Comparison of ENCODE assay signal across 2 cellular contexts in the genomic region with DNA sequence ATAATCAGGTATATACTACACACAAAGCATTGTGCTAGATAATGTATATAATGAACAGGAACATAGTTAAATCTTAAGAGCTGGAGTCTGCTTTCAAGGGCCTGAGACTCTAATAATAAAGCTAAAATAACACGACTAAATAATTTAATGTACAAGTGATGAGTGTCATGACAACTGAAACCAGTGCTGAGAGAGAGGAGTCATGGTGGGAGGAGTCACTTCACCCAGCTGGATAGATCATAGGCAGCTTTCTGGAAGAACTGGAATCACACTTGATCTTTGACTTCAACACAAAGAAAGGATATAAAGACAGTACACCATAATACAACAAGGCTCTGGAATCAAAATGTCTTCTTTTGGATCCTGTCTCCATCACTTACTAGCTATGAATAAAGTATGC.
TF ChIP-seq lines count a peak whose summit lies in the region.

No MANE protein-coding gene starts in this region.

TF ChIP-seq in IMR-90, 13 proteins besides CTCF, POLR2A, EP300 and RAD21:
- no peak for TF ChIP-seq RCOR1 (IDR thresholded peaks at IDR 0.05; ENCODE audit: insufficient replicate concordance, low read length)
- no peak for TF ChIP-seq NFE2L2 (IDR thresholded peaks at IDR 0.05; ENCODE audit: low read depth, low read length)
- TF ChIP-seq CEBPB (IDR thresholded peaks at IDR 0.05; ENCODE audit: low read depth, low read length): no peak
- TF ChIP-seq FOS (IDR thresholded peaks at IDR 0.05; ENCODE audit: low read depth, low read length): no peak
- TF ChIP-seq CHD1 (IDR thresholded peaks at IDR 0.05; ENCODE audit: low read depth, low read length): no peak
- TF ChIP-seq MXI1 (IDR thresholded peaks at IDR 0.05; ENCODE audit: borderline replicate concordance, low read depth, low read length): no peak
- TF ChIP-seq, protein P1, sequence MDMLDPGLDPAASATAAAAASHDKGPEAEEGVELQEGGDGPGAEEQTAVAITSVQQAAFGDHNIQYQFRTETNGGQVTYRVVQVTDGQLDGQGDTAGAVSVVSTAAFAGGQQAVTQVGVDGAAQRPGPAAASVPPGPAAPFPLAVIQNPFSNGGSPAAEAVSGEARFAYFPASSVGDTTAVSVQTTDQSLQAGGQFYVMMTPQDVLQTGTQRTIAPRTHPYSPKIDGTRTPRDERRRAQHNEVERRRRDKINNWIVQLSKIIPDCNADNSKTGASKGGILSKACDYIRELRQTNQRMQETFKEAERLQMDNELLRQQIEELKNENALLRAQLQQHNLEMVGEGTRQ (IDR thresholded peaks at IDR 0.05; ENCODE audit: low read depth, low read length): no peak
- TF ChIP-seq, protein P2, sequence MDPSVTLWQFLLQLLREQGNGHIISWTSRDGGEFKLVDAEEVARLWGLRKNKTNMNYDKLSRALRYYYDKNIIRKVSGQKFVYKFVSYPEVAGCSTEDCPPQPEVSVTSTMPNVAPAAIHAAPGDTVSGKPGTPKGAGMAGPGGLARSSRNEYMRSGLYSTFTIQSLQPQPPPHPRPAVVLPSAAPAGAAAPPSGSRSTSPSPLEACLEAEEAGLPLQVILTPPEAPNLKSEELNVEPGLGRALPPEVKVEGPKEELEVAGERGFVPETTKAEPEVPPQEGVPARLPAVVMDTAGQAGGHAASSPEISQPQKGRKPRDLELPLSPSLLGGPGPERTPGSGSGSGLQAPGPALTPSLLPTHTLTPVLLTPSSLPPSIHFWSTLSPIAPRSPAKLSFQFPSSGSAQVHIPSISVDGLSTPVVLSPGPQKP (IDR thresholded peaks at IDR 0.05; ENCODE audit: borderline replicate concordance, low read depth, low read length): no peak
- no peak for TF ChIP-seq RFX5 (IDR thresholded peaks at IDR 0.05; ENCODE audit: low read depth, low read length)
- no peak for TF ChIP-seq BHLHE40 (IDR thresholded peaks at IDR 0.05; ENCODE audit: low read depth, low read length)
- no peak for TF ChIP-seq MAZ (IDR thresholded peaks at IDR 0.05; ENCODE audit: borderline replicate concordance, low read depth, low read length)
- no peak for TF ChIP-seq MAFK (IDR thresholded peaks at IDR 0.05; ENCODE audit: low read depth, low read length)
- TF ChIP-seq SMC3 (IDR thresholded peaks at IDR 0.05; ENCODE audit: low read depth, low read length): no peak

TF ChIP-seq in K562, 482 proteins besides CTCF, POLR2A, EP300 and RAD21:
- TF ChIP-seq ZNF583 (CRISPR knock-in tag; IDR thresholded peaks at IDR 0.05) (no peak), MYNN (IDR thresholded peaks at IDR 0.05) (no peak), MYNN (CRISPR knock-in tag; IDR thresholded peaks at IDR 0.05) (no peak), SPI1 (IDR thresholded peaks at IDR 0.05; ENCODE audit: borderline replicate concordance, low read depth, low read length) (no peak), ZNF347 (CRISPR knock-in tag; IDR thresholded peaks at IDR 0.05; ENCODE audit: low read depth) (no peak), HOXB6 (CRISPR knock-in tag; IDR thresholded peaks at IDR 0.05; ENCODE audit: borderline replicate concordance) (no peak), RFX1 (IDR thresholded peaks at IDR 0.05) (peak; percentile 59), CTBP1 (IDR thresholded peaks at IDR 0.05; ENCODE audit: borderline replicate concordance) (no peak)
- TF ChIP-seq, protein P3, sequence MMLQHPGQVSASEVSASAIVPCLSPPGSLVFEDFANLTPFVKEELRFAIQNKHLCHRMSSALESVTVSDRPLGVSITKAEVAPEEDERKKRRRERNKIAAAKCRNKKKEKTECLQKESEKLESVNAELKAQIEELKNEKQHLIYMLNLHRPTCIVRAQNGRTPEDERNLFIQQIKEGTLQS (IDR thresholded peaks at IDR 0.05): no peak
- TF ChIP-seq, protein P3 (CRISPR knock-in tag; conservative IDR thresholded peaks at IDR 0.05): no peak
- TF ChIP-seq, protein P4, sequence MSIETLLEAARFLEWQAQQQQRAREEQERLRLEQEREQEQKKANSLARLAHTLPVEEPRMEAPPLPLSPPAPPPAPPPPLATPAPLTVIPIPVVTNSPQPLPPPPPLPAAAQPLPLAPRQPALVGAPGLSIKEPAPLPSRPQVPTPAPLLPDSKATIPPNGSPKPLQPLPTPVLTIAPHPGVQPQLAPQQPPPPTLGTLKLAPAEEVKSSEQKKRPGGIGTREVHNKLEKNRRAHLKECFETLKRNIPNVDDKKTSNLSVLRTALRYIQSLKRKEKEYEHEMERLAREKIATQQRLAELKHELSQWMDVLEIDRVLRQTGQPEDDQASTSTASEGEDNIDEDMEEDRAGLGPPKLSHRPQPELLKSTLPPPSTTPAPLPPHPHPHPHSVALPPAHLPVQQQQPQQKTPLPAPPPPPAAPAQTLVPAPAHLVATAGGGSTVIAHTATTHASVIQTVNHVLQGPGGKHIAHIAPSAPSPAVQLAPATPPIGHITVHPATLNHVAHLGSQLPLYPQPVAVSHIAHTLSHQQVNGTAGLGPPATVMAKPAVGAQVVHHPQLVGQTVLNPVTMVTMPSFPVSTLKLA (conservative IDR thresholded peaks at IDR 0.05): no peak
